ENCODE assay signal across 1 cellular context in genomic region chr15:62090988-62091387, GRCh38.
TF ChIP-seq lines count a peak whose summit lies in the region.

No MANE protein-coding gene starts in this region.

TF ChIP-seq in K562, 482 proteins besides CTCF, POLR2A, EP300 and RAD21 (continued from another document):
- TF ChIP-seq ZNF407 (IDR thresholded peaks at IDR 0.05; ENCODE audit: low read depth) (no peak), PBX2 (CRISPR knock-in tag; IDR thresholded peaks at IDR 0.05; ENCODE audit: low read depth) (no peak), PBX2 (tag; conservative IDR thresholded peaks at IDR 0.05; ENCODE audit: low read depth) (peak; percentile 46; the same call in 1 of the 2 replicates), MECOM (CRISPR knock-in tag; IDR thresholded peaks at IDR 0.05) (peak; percentile 69; the same call in 1 of the 2 replicates), ZKSCAN1 (IDR thresholded peaks at IDR 0.05; ENCODE audit: low read depth, low read length) (no peak)
TF ChIP-seq in K562: peak in this region for 3.
